ENCODE assay signal across 1 cellular context in genomic region chr10:87861566-87861952, GRCh38.
TF ChIP-seq lines count a peak whose summit lies in the region.

No MANE protein-coding gene starts in this region.

TF ChIP-seq in H1, 55 proteins besides CTCF, POLR2A, EP300 and RAD21:
- TF ChIP-seq SAP30 (IDR thresholded peaks at IDR 0.05; ENCODE audit: insufficient read depth, insufficient replicate concordance, low read length): peak; percentile 86
- TF ChIP-seq CEBPB (IDR thresholded peaks at IDR 0.05; ENCODE audit: low read depth, low read length): peak; percentile 60
- peak; percentile 59; the same call in 1 of the 2 replicates for TF ChIP-seq YY1 (IDR thresholded peaks at IDR 0.05; ENCODE audit: low read depth, low read length)
- TF ChIP-seq SIN3A (conservative IDR thresholded peaks at IDR 0.05 in 1 of 2, IDR thresholded peaks at IDR 0.05 in 1 of 2; ENCODE audit: low read depth in 1 of 2, low read length in 2 of 2): peak in 1 of 2 experiments; percentile 70; a peak in 1 of 4 replicates
- TF ChIP-seq, protein P1, sequence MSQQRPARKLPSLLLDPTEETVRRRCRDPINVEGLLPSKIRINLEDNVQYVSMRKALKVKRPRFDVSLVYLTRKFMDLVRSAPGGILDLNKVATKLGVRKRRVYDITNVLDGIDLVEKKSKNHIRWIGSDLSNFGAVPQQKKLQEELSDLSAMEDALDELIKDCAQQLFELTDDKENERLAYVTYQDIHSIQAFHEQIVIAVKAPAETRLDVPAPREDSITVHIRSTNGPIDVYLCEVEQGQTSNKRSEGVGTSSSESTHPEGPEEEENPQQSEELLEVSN (IDR thresholded peaks at IDR 0.05): no peak
